In genomic region chr5:109560554-109560953, GRCh38 we compare ENCODE assay signal across 26 cellular contexts.
"Had no signal": no experiment of that assay in that cellular context is flagged by ENCODE, and none has a peak within 500 bp of the region (broad histone marks: within the 10 kb centered on the region; RNA-seq: fewer than 3 reads in every experiment).

No MANE protein-coding gene starts in this region.

- DNase-seq: colonic mucosa; cortex of kidney; effector CD8-positive, alpha-beta T cell; effector memory CD8-positive, alpha-beta T cell; endodermal cell; erythroblast; esophagus squamous epithelium; foreskin fibroblast; foreskin melanocyte; gastrocnemius medialis; glutamatergic neuron; head of caudate nucleus; heart right ventricle; hippocampal formation; left cardiac atrium; left lung; left ventricle myocardium superior; lower lobe of right lung; mesenchymal stem cell; mucosa of descending colon; naive B cell had no signal

- H3K4me3 ChIP-seq: colonic mucosa, esophagus squamous epithelium, gastrocnemius medialis, heart right ventricle, left lung, lower lobe of right lung, mucosa of descending colon had no signal

- H3K27ac ChIP-seq: colonic mucosa, epithelial cell of prostate, esophagus squamous epithelium, gastrocnemius medialis, heart right ventricle, left lung, lower lobe of right lung had no signal

- H3K9me3 ChIP-seq: colonic mucosa, esophagus squamous epithelium, gastrocnemius medialis, heart right ventricle, left lung, lower lobe of right lung, mucosa of descending colon had no signal

- H3K4me1 ChIP-seq: colonic mucosa, esophagus squamous epithelium, gastrocnemius medialis, heart right ventricle, left lung, lower lobe of right lung had no signal

- H3K27me3 ChIP-seq: colonic mucosa, esophagus squamous epithelium, gastrocnemius medialis, heart right ventricle, left lung had no signal

- ATAC-seq: effector memory CD8-positive, alpha-beta T cell; esophagus mucosa; gastrocnemius medialis; heart right ventricle; left cardiac atrium; left lung; left ventricle myocardium superior; lower lobe of right lung; mucosa of descending colon had no signal

- H3K36me3 ChIP-seq: colonic mucosa, esophagus squamous epithelium, gastrocnemius medialis, heart right ventricle, left lung, lower lobe of right lung had no signal

- FAIRE-seq: endometrium, islet of Langerhans, keratinocyte had no signal
